Comparison of ENCODE assay signal across 32 cellular contexts in genomic region chr14:93725993-93726392, GRCh38.
"Had no signal": no experiment of that assay in that cellular context is flagged by ENCODE, and none has a peak within 500 bp of the region (broad histone marks: within the 10 kb centered on the region; RNA-seq: fewer than 3 reads in every experiment).

No MANE protein-coding gene starts in this region.

- H3K36me3 ChIP-seq: adrenal gland, brain microvascular endothelial cell, breast epithelium had no signal

- H3K4me1 ChIP-seq: adrenal gland, body of pancreas, breast epithelium had no signal

- ATAC-seq: activated CD8-positive, alpha-beta T cell treated with anti-CD3 and anti-CD28 coated beads for 36 hours; activated naive CD4-positive, alpha-beta T cell treated with anti-CD3 and anti-CD28 coated beads, Interleukin-2, amount 50 U/mL, for 72 hours; activated T-cell treated with anti-CD3 and anti-CD28 coated beads, Interleukin-2, amount 50 U/mL, for 4 hours; activated T-cell treated with anti-CD3 and anti-CD28 coated beads, Interleukin-2, amount 50 U/mL, for 72 hours; activated T-helper 17 cell treated with anti-CD3 and anti-CD28 coated beads, Interleukin-2, amount 50 U/mL, for 72 hours; body of pancreas had no signal

- DNase-seq: activated B cell treated with CpG ODN at 0.5 μM for 24 hours; activated CD4-positive, alpha-beta memory T cell treated with anti-CD3 and anti-CD28 coated beads for 36 hours; activated CD4-positive, alpha-beta T cell treated with anti-CD3 and anti-CD28 coated beads for 4 hours; activated CD4-positive, alpha-beta T cell treated with anti-CD3 and anti-CD28 coated beads, Interleukin-2, amount 10 ng/mL, durations not matched to agents 24 days and 14 days; activated CD4-positive, alpha-beta T cell treated with anti-CD3 and anti-CD28 coated beads, Interleukin-2, amount 50 U/mL, for 1 hour; activated CD4-positive, alpha-beta T cell treated with anti-CD3 and anti-CD28 coated beads, Interleukin-2, amount 50 U/mL, for 4 hours; activated CD4-positive, CD25-positive, alpha-beta regulatory T cell treated with anti-CD3 and anti-CD28 coated beads, Interleukin-2, amount 50 U/mL, for 72 hours; activated CD8-positive, alpha-beta memory T cell treated with anti-CD3 and anti-CD28 coated beads, Interleukin-2, amount 50 U/mL, for 4 hours; activated CD8-positive, alpha-beta T cell treated with anti-CD3 and anti-CD28 coated beads for 36 hours; activated effector memory CD4-positive, alpha-beta T cell treated with anti-CD3 and anti-CD28 coated beads, Interleukin-2, amount 50 U/mL, for 16 hours; activated gamma-delta T cell treated with Interleukin-2 at 50 U/mL for 16 hours; activated naive CD4-positive, alpha-beta T cell; activated naive CD4-positive, alpha-beta T cell treated with anti-CD3 and anti-CD28 coated beads for 36 hours; activated naive CD4-positive, alpha-beta T cell treated with anti-CD3 and anti-CD28 coated beads, Interleukin-2, amount 50 U/mL, for 16 hours; activated naive CD8-positive, alpha-beta T cell treated with anti-CD3 and anti-CD28 coated beads for 36 hours; activated T-cell treated with anti-CD3 and anti-CD28 coated beads for 4 hours; activated T-cell treated with anti-CD3 and anti-CD28 coated beads, Interleukin-2, amount 50 U/mL, for 1 hour; activated T-cell treated with anti-CD3 and anti-CD28 coated beads, Interleukin-2, amount 50 U/mL, for 4 hours; activated T-cell treated with anti-CD3 and anti-CD28 coated beads, Interleukin-2, amount 50 U/mL, for 72 hours; adrenal gland; amygdala; anterior cingulate cortex; body of pancreas; brain microvascular endothelial cell; central memory CD4-positive, alpha-beta T cell; T-helper 1 cell; T-helper 2 cell; T-helper 9 cell had no signal

- H3K27me3 ChIP-seq: adrenal gland, body of pancreas, brain microvascular endothelial cell, breast epithelium had no signal

- H3K9me3 ChIP-seq: adrenal gland, body of pancreas, breast epithelium had no signal

- H3K4me3 ChIP-seq: adrenal gland, body of pancreas, breast epithelium had no signal

- H3K27ac ChIP-seq: adrenal gland, body of pancreas, brain microvascular endothelial cell, breast epithelium, VCaP had no signal
